In genomic region chr11:134032501-134033091, GRCh38 we compare ENCODE assay signal across 9 cellular contexts. TPM values are rescaled to one million over a fixed set of nuclear protein-coding genes. Genes with fewer than 3 reads are reported as not detected.
DNase-seq lines count a peak whose midpoint lies in the region; ATAC-seq, FAIRE-seq and TF ChIP-seq lines count a peak whose summit lies in the region.
"Had no signal": no experiment of that assay in that cellular context is flagged by ENCODE, and none has a peak within 500 bp of the region (broad histone marks: within the 10 kb centered on the region; RNA-seq: fewer than 3 reads in every experiment).

No MANE protein-coding gene starts in this region.

- no peaks in the 10 kb centered on the region for H3K36me3 ChIP-seq in BLaER1
- H3K36me3 ChIP-seq in H7 (replicated peaks; ENCODE audit: control insufficient read depth, insufficient read depth, low read length), result no peaks in the 10 kb centered on the region
- no peaks in the 10 kb centered on the region for H3K36me3 ChIP-seq in astrocyte (ENCODE audit: insufficient read depth, low read length)
- no peaks in the 10 kb centered on the region for H3K36me3 ChIP-seq in naive thymus-derived CD4-positive, alpha-beta T cell (ENCODE audit: control insufficient read depth in 2 of 3, insufficient read depth in 3 of 3, low read length in 3 of 3)

- CTCF ChIA-PET in naive thymus-derived CD4-positive, alpha-beta T cell (lab: Charles Lee), result interaction anchor here (2.0 to 2.6 kb wide), 2 partner anchors 17 to 105 kb away, joined by 6 to 7 read pairs; no protein-coding TSS in a partner anchor

- no peaks in the 10 kb centered on the region for H3K79me2 ChIP-seq in astrocyte (ENCODE audit: insufficient read depth, low read length)

- H3K9ac ChIP-seq in BLaER1 (no peak overlapping the region), astrocyte (ENCODE audit: low read length) (no peak overlapping the region)

- H2AFZ ChIP-seq in astrocyte (ENCODE audit: low read depth, low read length), result peak overlapping the region; percentile 60

- peak overlapping the region; percentile 80 for H3K4me2 ChIP-seq in BLaER1
- H3K4me2 ChIP-seq in astrocyte (ENCODE audit: low read length), result peak overlapping the region; percentile 8

- H4K20me1 ChIP-seq in BLaER1 (no peaks in the 10 kb centered on the region), astrocyte (ENCODE audit: insufficient read depth, low read length) (no peaks in the 10 kb centered on the region)

- H3K4me3 ChIP-seq in BLaER1 (no peak overlapping the region), H7 (ENCODE audit: insufficient read depth, low read depth, low read length) (no peak overlapping the region), astrocyte (ENCODE audit: insufficient read depth, low read depth, low read length) (no peak overlapping the region)
- H3K4me3 ChIP-seq in naive thymus-derived CD4-positive, alpha-beta T cell (ENCODE audit: low read length), result no peak overlapping the region

- H3K27ac ChIP-seq in BLaER1 (no peak overlapping the region), astrocyte (ENCODE audit: low read depth, low read length) (no peak overlapping the region)
- no peak overlapping the region for H3K27ac ChIP-seq in naive thymus-derived CD4-positive, alpha-beta T cell (ENCODE audit: low read depth, low read length)

- no peak for ATAC-seq in naive thymus-derived CD4-positive, alpha-beta T cell
- ATAC-seq in GM19463 (IDR thresholded peaks at IDR 0.05; ENCODE audit: unreplicated experiment), result no peak
- no peak for ATAC-seq in HG02870 (IDR thresholded peaks at IDR 0.05; ENCODE audit: unreplicated experiment)
- no peak for ATAC-seq in sciatic nerve

- no peak overlapping the region for H3K27ac Mint-ChIP-seq in astrocyte (ENCODE audit: unreplicated experiment)
- H3K27ac Mint-ChIP-seq in naive thymus-derived CD4-positive, alpha-beta T cell, result peak overlapping the region in 5 of 9 donors; percentile 9 to 79 (median 46)
- no peak overlapping the region for H3K27ac Mint-ChIP-seq in activated T-helper 2 cell treated with anti-CD3 and anti-CD28 coated beads, Interferon-gamma antibody, Interleukin-2, Interleukin-4, amounts not matched to agents 10 μg/mL and 5 μg/mL and 100 μg/mL, durations not matched to agents 14 hours and 24 hours and 36 hours

- H3K9me3 ChIP-seq in BLaER1, result no peaks in the 10 kb centered on the region
- H3K9me3 ChIP-seq in astrocyte (ENCODE audit: insufficient read depth, low read depth, low read length), result no peaks in the 10 kb centered on the region
- H3K9me3 ChIP-seq in naive thymus-derived CD4-positive, alpha-beta T cell (ENCODE audit: control insufficient read depth in 2 of 3, low read length in 3 of 3), result no peaks in the 10 kb centered on the region

- intact Hi-C loops in naive thymus-derived CD4-positive, alpha-beta T cell (cut with micrococcal nuclease), result loop anchor here in 1 of 2 donors (10.0 kb wide), 1 partner anchor 192 kb away; the partner anchor contains the start of genes NCAPD3 and VPS26B
- intact Hi-C loops in activated T-helper 2 cell treated with anti-CD3 and anti-CD28 coated beads, Interferon-gamma antibody, Interleukin-2, Interleukin-4, amounts not matched to agents 10 μg/mL and 5 μg/mL and 100 μg/mL, durations not matched to agents 14 hours and 24 hours and 36 hours (cut with micrococcal nuclease), result loop anchor here (10.0 kb wide), 1 partner anchor 192 kb away; the partner anchor contains the start of genes NCAPD3 and VPS26B
- intact Hi-C loops in sciatic nerve (cut with DNase I), result no loop called here

- peak; percentile 69 for DNase-seq in H7
- DNase-seq in astrocyte (ENCODE audit: low read depth), result no peak
- peak in 1 of 9 donors; percentile 21 for DNase-seq in naive thymus-derived CD4-positive, alpha-beta T cell
- DNase-seq in activated T-helper 2 cell treated with anti-CD3 and anti-CD28 coated beads, Interferon-gamma antibody, Interleukin-2, Interleukin-4, amounts not matched to agents 10 μg/mL and 5 μg/mL and 100 μg/mL, durations not matched to agents 14 hours and 24 hours and 36 hours (ENCODE audit: low spot score), result no peak
- DNase-seq in sciatic nerve (ENCODE audit: low spot score), result no peak
- DNase-seq: NCI-H774 had no signal

- H3K4me1 Mint-ChIP-seq in astrocyte (ENCODE audit: low read depth, unreplicated experiment), result peaks cover 17% of the 10 kb centered on the region
- H3K4me1 Mint-ChIP-seq in naive thymus-derived CD4-positive, alpha-beta T cell, result peaks cover 37 to 87% (median 70%) of the 10 kb centered on the region in 7 donors
- peaks cover 43% of the 10 kb centered on the region for H3K4me1 Mint-ChIP-seq in activated T-helper 2 cell treated with anti-CD3 and anti-CD28 coated beads, Interferon-gamma antibody, Interleukin-2, Interleukin-4, amounts not matched to agents 10 μg/mL and 5 μg/mL and 100 μg/mL, durations not matched to agents 14 hours and 24 hours and 36 hours (ENCODE audit: low read depth)

- H3K4me1 ChIP-seq in BLaER1 (peaks cover 53% of the 10 kb centered on the region), astrocyte (ENCODE audit: insufficient read depth, low read length) (peaks cover 23% of the 10 kb centered on the region)
- peaks cover 42 to 53% of the 10 kb centered on the region in 2 donors for H3K4me1 ChIP-seq in naive thymus-derived CD4-positive, alpha-beta T cell (ENCODE audit: control insufficient read depth in 2 of 2, insufficient read depth in 2 of 2, low read length in 2 of 2)

- H3K4me3 Mint-ChIP-seq in astrocyte (ENCODE audit: unreplicated experiment), result no peak overlapping the region
- peak overlapping the region in 8 of 10 donors; percentile 6 to 90 (median 34) for H3K4me3 Mint-ChIP-seq in naive thymus-derived CD4-positive, alpha-beta T cell
- H3K4me3 Mint-ChIP-seq in activated T-helper 2 cell treated with anti-CD3 and anti-CD28 coated beads, Interferon-gamma antibody, Interleukin-2, Interleukin-4, amounts not matched to agents 10 μg/mL and 5 μg/mL and 100 μg/mL, durations not matched to agents 14 hours and 24 hours and 36 hours (ENCODE audit: low read depth), result no peak overlapping the region

- H3K36me3 Mint-ChIP-seq in astrocyte (ENCODE audit: low read depth, unreplicated experiment), result no peaks in the 10 kb centered on the region
- H3K36me3 Mint-ChIP-seq in naive thymus-derived CD4-positive, alpha-beta T cell, result peaks cover 0 to 4% (median 0%) of the 10 kb centered on the region in 5 donors
- H3K36me3 Mint-ChIP-seq in activated T-helper 2 cell treated with anti-CD3 and anti-CD28 coated beads, Interferon-gamma antibody, Interleukin-2, Interleukin-4, amounts not matched to agents 10 μg/mL and 5 μg/mL and 100 μg/mL, durations not matched to agents 14 hours and 24 hours and 36 hours (ENCODE audit: low read depth), result peaks cover 2% of the 10 kb centered on the region

- TF ChIP-seq CTCF in astrocyte (IDR thresholded peaks at IDR 0.05; ENCODE audit: insufficient read depth, low read depth, low read length), result no peak

- peaks cover 41% of the 10 kb centered on the region for H3K27me3 Mint-ChIP-seq in astrocyte (ENCODE audit: low read depth, unreplicated experiment)
- H3K27me3 Mint-ChIP-seq in naive thymus-derived CD4-positive, alpha-beta T cell, result peaks cover 0 to 30% (median 0%) of the 10 kb centered on the region in 5 donors
- H3K27me3 Mint-ChIP-seq in activated T-helper 2 cell treated with anti-CD3 and anti-CD28 coated beads, Interferon-gamma antibody, Interleukin-2, Interleukin-4, amounts not matched to agents 10 μg/mL and 5 μg/mL and 100 μg/mL, durations not matched to agents 14 hours and 24 hours and 36 hours (ENCODE audit: low read depth), result peaks cover 22% of the 10 kb centered on the region

- no peaks in the 10 kb centered on the region for H3K27me3 ChIP-seq in BLaER1
- peaks cover 18% of the 10 kb centered on the region for H3K27me3 ChIP-seq in H7 (ENCODE audit: control insufficient read depth, insufficient read depth, low read length)
- peaks cover 11% of the 10 kb centered on the region for H3K27me3 ChIP-seq in astrocyte (ENCODE audit: insufficient read depth, low read length)
- no peaks in the 10 kb centered on the region for H3K27me3 ChIP-seq in naive thymus-derived CD4-positive, alpha-beta T cell (ENCODE audit: control insufficient read depth in 2 of 2, insufficient read depth in 2 of 2, low read length in 2 of 2)

- POLR2A ChIA-PET in naive thymus-derived CD4-positive, alpha-beta T cell (lab: Charles Lee), result interaction anchor here (1.0 to 1.4 kb wide), 5 partner anchors 8 to 71 kb away, joined by 3 to 4 read pairs (median 3); no protein-coding TSS in a partner anchor

- no peak for FAIRE-seq in astrocyte (lab: Jason Lieb, UNC)

- H3K9me3 Mint-ChIP-seq in astrocyte (ENCODE audit: unreplicated experiment), result no peaks in the 10 kb centered on the region
- peaks cover 0 to 1% (median 0%) of the 10 kb centered on the region in 11 donors for H3K9me3 Mint-ChIP-seq in naive thymus-derived CD4-positive, alpha-beta T cell
- no peaks in the 10 kb centered on the region for H3K9me3 Mint-ChIP-seq in activated T-helper 2 cell treated with anti-CD3 and anti-CD28 coated beads, Interferon-gamma antibody, Interleukin-2, Interleukin-4, amounts not matched to agents 10 μg/mL and 5 μg/mL and 100 μg/mL, durations not matched to agents 14 hours and 24 hours and 36 hours

RNA-seq across cellular contexts. Expression of gene JAM3, which starts 36.3 kb away (rescaled TPM):
- total RNA-seq in H7 (2014; rRNA removed; shearing (Covaris generic)), result 34.4 and 40.8 TPM in 2 replicates
- total RNA-seq in astrocyte, result 88.3 and 88.4 TPM in 2 replicates
- 1 to 10 TPM; 4.8 to 8.2 (median 6.3) TPM for total RNA-seq in naive thymus-derived CD4-positive, alpha-beta T cell
- 1 to 10 TPM; 5.7 to 6.0 TPM for polyA plus RNA-seq in naive thymus-derived CD4-positive, alpha-beta T cell
- total RNA-seq in activated T-helper 2 cell treated with anti-CD3 and anti-CD28 coated beads, Interferon-gamma antibody, Interleukin-2, Interleukin-4, amounts not matched to agents 10 μg/mL and 5 μg/mL and 100 μg/mL, durations not matched to agents 14 hours and 24 hours and 36 hours, result 2.4 and 3.4 TPM in 2 replicates
- 126 TPM for total RNA-seq in sciatic nerve

Comparison
In these comparisons a context has a peak if more than half of its experiments do, and no peak if none do; other contexts are left out.
1. H3K27ac Mint-ChIP-seq: peak in naive thymus-derived CD4-positive, alpha-beta T cell (5 of 9); none in astrocyte (single experiment) and activated T-helper 2 cell treated with anti-CD3 and anti-CD28 coated beads, Interferon-gamma antibody, Interleukin-2, Interleukin-4, amounts not matched to agents 10 μg/mL and 5 μg/mL and 100 μg/mL, durations not matched to agents 14 hours and 24 hours and 36 hours (single experiment).
2. H3K4me3 Mint-ChIP-seq: peak in naive thymus-derived CD4-positive, alpha-beta T cell (8 of 10); none in astrocyte (single experiment) and activated T-helper 2 cell treated with anti-CD3 and anti-CD28 coated beads, Interferon-gamma antibody, Interleukin-2, Interleukin-4, amounts not matched to agents 10 μg/mL and 5 μg/mL and 100 μg/mL, durations not matched to agents 14 hours and 24 hours and 36 hours (single experiment).